Comparison of ENCODE assay signal across 8 cellular contexts in genomic region chr9:34252670-34253459, GRCh38.
DNase-seq lines count a peak whose midpoint lies in the region; ATAC-seq and TF ChIP-seq lines count a peak whose summit lies in the region.

No MANE protein-coding gene starts in this region.

- CTCF ChIA-PET in PC-3 (lab: Charles Lee): interaction anchor here (0.5 to 1.5 kb wide), 7 partner anchors 49 to 244 kb away, joined by 3 to 7 read pairs (median 3); partner anchors contain the start of gene UBAP1

- H4K91ac ChIP-seq in neuronal stem cell (ENCODE audit: low read depth, low read length, poor library complexity): no peak overlapping the region

- TF ChIP-seq CTCF in HFF-Myc (IDR thresholded peaks at IDR 0.05; ENCODE audit: low read depth, low read length, missing control alignments) (peak; percentile 99), PC-3 (conservative IDR thresholded peaks at IDR 0.05; ENCODE audit: low read depth, low read length) (peak; percentile 88), fibroblast of the aortic adventitia (IDR thresholded peaks at IDR 0.05; ENCODE audit: insufficient read depth, low read length) (peak; percentile 95)

- H3K27me3 ChIP-seq in PC-3 (ENCODE audit: low read length): no peaks in the 10 kb centered on the region
- H3K27me3 ChIP-seq in neuronal stem cell (ENCODE audit: control insufficient read depth in 3 of 3, insufficient read depth in 3 of 3, low read depth in 1 of 3, low read length in 3 of 3): no peaks in the 10 kb centered on the region
- H3K27me3 ChIP-seq in stomach smooth muscle (ENCODE audit: control insufficient read depth in 1 of 2, insufficient read depth in 2 of 2, low read length in 2 of 2): no peaks in the 10 kb centered on the region

- H2BK120ac ChIP-seq in neuronal stem cell (ENCODE audit: low read depth, low read length): no peak overlapping the region

- POLR2A ChIA-PET in PC-3 (lab: Charles Lee; ENCODE audit: unreplicated experiment): no interaction called here

- H3F3A ChIP-seq in PC-3 (ENCODE audit: low read length, unreplicated experiment): peaks cover 11% of the 10 kb centered on the region

- H3K79me1 ChIP-seq in neuronal stem cell (ENCODE audit: low read depth, low read length): peaks cover 3% of the 10 kb centered on the region

- H3K9ac ChIP-seq in PC-3 (ENCODE audit: low read length) (no peak overlapping the region), neuronal stem cell (ENCODE audit: low read depth, low read length, poor library complexity) (no peak overlapping the region), stomach smooth muscle (ENCODE audit: low read length in 2 of 2) (peak overlapping the region; percentile 14 to 62)

- no peaks in the 10 kb centered on the region for H3K9me2 ChIP-seq in PC-3 (replicated peaks; ENCODE audit: low read length)

- H3K27ac ChIP-seq in PC-3 (ENCODE audit: low read length) (peak overlapping the region; percentile 83), neuronal stem cell (replicated peaks; ENCODE audit: low read length) (no peak overlapping the region), stomach smooth muscle (ENCODE audit: low read length) (peak overlapping the region; percentile 79)

- no peak overlapping the region for H3K14ac ChIP-seq in neuronal stem cell (ENCODE audit: low read length)

- WGBS in neuronal stem cell (ENCODE audit: extremely low coverage in 2 of 2, insufficient read length in 2 of 2, insufficient replicate concordance in 1 of 2), 2 donors: no CpG with 5 or more reads among the region's 10 CpGs

- no peak overlapping the region for H3K4me3 ChIP-seq in HFF-Myc (replicated peaks; ENCODE audit: low read depth, low read length)
- H3K4me3 ChIP-seq in PC-3 (ENCODE audit: low read length): no peak overlapping the region
- no peak overlapping the region for H3K4me3 ChIP-seq in fibroblast of the aortic adventitia (ENCODE audit: low read depth, low read length)
- no peak overlapping the region for H3K4me3 ChIP-seq in neuronal stem cell (ENCODE audit: low read length in 2 of 2)
- peak overlapping the region in 1 of 2 donors; percentile 22 for H3K4me3 ChIP-seq in stomach smooth muscle (ENCODE audit: low read length in 2 of 2)

- H3K4me2 ChIP-seq in PC-3 (ENCODE audit: low read length): peak overlapping the region; percentile 34; the same call in 1 of the 2 replicates
- H3K4me2 ChIP-seq in neuronal stem cell (ENCODE audit: insufficient read depth, low read length, poor library complexity, severe bottlenecking): no peak overlapping the region

- H4K8ac ChIP-seq in neuronal stem cell (ENCODE audit: low read depth, low read length): no peak overlapping the region

- H2AFZ ChIP-seq in PC-3 (ENCODE audit: low read length) (no peak overlapping the region), neuronal stem cell (ENCODE audit: low read length) (no peak overlapping the region)

- no peak overlapping the region for H3K18ac ChIP-seq in neuronal stem cell (ENCODE audit: low read length)

- ATAC-seq in PC-3: peak; percentile 39

- H2AK5ac ChIP-seq in neuronal stem cell (ENCODE audit: low read depth, low read length): no peak overlapping the region

- H3K79me2 ChIP-seq in PC-3 (ENCODE audit: low read length): peaks cover 9% of the 10 kb centered on the region; the same call in 1 of the 2 replicates

- no peaks in the 10 kb centered on the region for H4K20me1 ChIP-seq in PC-3 (ENCODE audit: low read length)

- H3K36me3 ChIP-seq in PC-3 (ENCODE audit: low read depth, low read length): peaks cover 4% of the 10 kb centered on the region; the same call in 1 of the 2 replicates
- peaks cover 58 to 98% of the 10 kb centered on the region in 2 donors for H3K36me3 ChIP-seq in neuronal stem cell (replicated peaks in 1 of 2; ENCODE audit: control insufficient read depth in 2 of 2, insufficient read depth in 2 of 2, low read length in 2 of 2)
- H3K36me3 ChIP-seq in stomach smooth muscle (ENCODE audit: control insufficient read depth in 2 of 2, insufficient read depth in 2 of 2, low read length in 2 of 2): peaks cover 23 to 24% of the 10 kb centered on the region in 2 donors

- no peak overlapping the region for H2BK12ac ChIP-seq in neuronal stem cell (ENCODE audit: low read length)

- H3K4me1 ChIP-seq in PC-3 (ENCODE audit: insufficient read depth, low read length): peaks cover 29% of the 10 kb centered on the region
- H3K4me1 ChIP-seq in neuronal stem cell (ENCODE audit: control insufficient read depth in 2 of 2, insufficient read depth in 1 of 2, low read depth in 1 of 2, low read length in 2 of 2): no peaks in the 10 kb centered on the region
- H3K4me1 ChIP-seq in stomach smooth muscle (ENCODE audit: control insufficient read depth, insufficient read depth, low read length): peaks cover 42% of the 10 kb centered on the region

- no peaks in the 10 kb centered on the region for H3K9me3 ChIP-seq in PC-3 (ENCODE audit: low read length)
- H3K9me3 ChIP-seq in neuronal stem cell (replicated peaks in 1 of 2; ENCODE audit: control insufficient read depth in 2 of 2, insufficient read depth in 1 of 2, low read depth in 1 of 2, low read length in 2 of 2): peaks cover 0 to 1% of the 10 kb centered on the region in 2 donors
- no peaks in the 10 kb centered on the region for H3K9me3 ChIP-seq in stomach smooth muscle (ENCODE audit: control insufficient read depth in 2 of 2, low read length in 2 of 2)

- no TSS peak for BruUV-seq in PC-3 (replicated peaks; lab: Mats Ljungman, UMichigan)

- no peak overlapping the region for H2BK15ac ChIP-seq in neuronal stem cell (ENCODE audit: low read length)

- DNase-seq in D341Med (ENCODE audit: low spot score) (peak; percentile 78), HFF-Myc (ENCODE audit: extremely low read depth, low read depth) (no peak), PC-3 (peak; percentile 68), fibroblast of the aortic adventitia (ENCODE audit: low read depth) (peak; percentile 76), neuronal stem cell (ENCODE audit: low spot score) (peak; percentile 61)
- peak; percentile 79 to 80 for DNase-seq in activated T-cell treated with anti-CD3 and anti-CD28 coated beads, Interleukin-2, amount 50 U/mL, for 48 hours
- DNase-seq in NK-92 treated with Interleukin-12 subunit alpha and Interleukin-12 subunit beta, amount 100 ng/mL, for 24 hours (lab: John Stamatoyannopoulos, UW): no peak

- intact Hi-C loops in PC-3 (cut with micrococcal nuclease): loop anchor here (1.0 to 5.0 kb wide), 4 partner anchors 66 to 178 kb away; partner anchors contain the start of genes DCAF12, KIF24 and NUDT2

- H2BK5ac ChIP-seq in neuronal stem cell (ENCODE audit: low read length): no peak overlapping the region

- no peak overlapping the region for H3K23ac ChIP-seq in neuronal stem cell (ENCODE audit: low read depth, low read length, poor library complexity)

- H3K4ac ChIP-seq in neuronal stem cell (ENCODE audit: low read length): no peak overlapping the region

Comparison
In these comparisons a context has a peak if more than half of its experiments do, and no peak if none do; other contexts are left out.
1. DNase-seq: peak in D341Med (single experiment), PC-3 (single experiment), activated T-cell treated with anti-CD3 and anti-CD28 coated beads, Interleukin-2, amount 50 U/mL, for 48 hours (2 of 2), fibroblast of the aortic adventitia (single experiment) and neuronal stem cell (single experiment); none in HFF-Myc (single experiment) and NK-92 treated with Interleukin-12 subunit alpha and Interleukin-12 subunit beta, amount 100 ng/mL, for 24 hours (single experiment).
2. H3K9ac ChIP-seq: peak in stomach smooth muscle (2 of 2); none in PC-3 (single experiment) and neuronal stem cell (single experiment).
3. Peak in every context shown above with its lines, with median percentiles within 50 percentile points of each other: CTCF ChIP-seq.